9 cellular contexts compared by ENCODE assay signal in the genomic region with DNA sequence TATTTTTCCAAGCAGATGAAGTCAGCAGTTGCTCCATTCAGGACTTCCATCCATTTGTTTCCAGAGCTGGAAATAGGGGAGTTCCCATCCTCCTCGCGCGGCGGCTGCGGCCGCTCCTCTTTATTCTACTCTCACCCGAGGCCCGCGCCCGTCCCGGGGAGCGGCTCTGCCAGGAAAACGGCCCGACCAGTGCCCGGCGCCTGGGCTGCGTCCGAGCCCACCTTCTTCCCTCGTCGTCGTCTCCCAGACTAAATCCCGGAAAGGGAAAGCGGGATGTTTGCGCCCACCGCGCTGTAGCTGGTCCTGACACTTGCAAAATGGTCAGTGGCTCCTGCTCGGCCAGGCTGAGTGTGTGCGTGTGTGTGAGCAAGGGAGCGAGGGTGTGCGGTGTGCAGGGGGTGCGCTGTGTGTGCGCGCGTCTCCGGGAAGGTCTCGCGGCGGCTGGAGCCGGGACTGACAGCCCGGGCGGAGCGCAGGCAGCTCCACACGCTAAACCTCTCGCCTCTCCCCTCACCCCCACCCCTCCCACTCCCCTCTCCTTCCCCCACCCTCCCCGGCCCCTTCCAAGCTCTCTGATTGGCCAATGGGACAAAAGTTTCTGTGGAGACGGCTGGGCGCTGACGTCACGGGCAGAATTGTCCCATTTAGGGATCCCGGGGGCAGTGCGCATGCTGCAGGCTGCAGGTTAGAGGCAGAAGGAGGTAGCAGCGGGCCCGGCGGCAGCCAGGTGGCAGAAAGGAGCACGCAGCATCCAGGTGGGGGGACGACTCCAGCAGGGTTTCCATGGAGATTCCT. TPM values are rescaled to one million over a fixed set of nuclear protein-coding genes. Genes with fewer than 3 reads are reported as not detected.
DNase-seq lines count a peak whose midpoint lies in the region; ATAC-seq, FAIRE-seq and TF ChIP-seq lines count a peak whose summit lies in the region.
"Had no signal": no experiment of that assay in that cellular context is flagged by ENCODE, and none has a peak within 500 bp of the region (broad histone marks: within the 10 kb centered on the region; RNA-seq: fewer than 3 reads in every experiment).

A gene with protein sequence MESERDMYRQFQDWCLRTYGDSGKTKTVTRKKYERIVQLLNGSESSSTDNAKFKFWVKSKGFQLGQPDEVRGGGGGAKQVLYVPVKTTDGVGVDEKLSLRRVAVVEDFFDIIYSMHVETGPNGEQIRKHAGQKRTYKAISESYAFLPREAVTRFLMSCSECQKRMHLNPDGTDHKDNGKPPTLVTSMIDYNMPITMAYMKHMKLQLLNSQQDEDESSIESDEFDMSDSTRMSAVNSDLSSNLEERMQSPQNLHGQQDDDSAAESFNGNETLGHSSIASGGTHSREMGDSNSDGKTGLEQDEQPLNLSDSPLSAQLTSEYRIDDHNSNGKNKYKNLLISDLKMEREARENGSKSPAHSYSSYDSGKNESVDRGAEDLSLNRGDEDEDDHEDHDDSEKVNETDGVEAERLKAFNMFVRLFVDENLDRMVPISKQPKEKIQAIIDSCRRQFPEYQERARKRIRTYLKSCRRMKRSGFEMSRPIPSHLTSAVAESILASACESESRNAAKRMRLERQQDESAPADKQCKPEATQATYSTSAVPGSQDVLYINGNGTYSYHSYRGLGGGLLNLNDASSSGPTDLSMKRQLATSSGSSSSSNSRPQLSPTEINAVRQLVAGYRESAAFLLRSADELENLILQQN (minus strand): TSS at position 491 of the 795 bp plus-strand sequence. CDS start 1,660 bp downstream, outside the sequence.

- TF ChIP-seq CTCF in endothelial cell of umbilical vein (IDR thresholded peaks at IDR 0.05; ENCODE audit: extremely low read depth in 1 of 2, insufficient read depth in 1 of 2, low read depth in 1 of 2, low read length in 2 of 2) = peak in 1 of 2 donors; percentile 9

- BruUV-seq in endothelial cell of umbilical vein (replicated peaks; lab: Mats Ljungman, UMichigan) = no TSS peak

- peak within 1 kb of the TSS; percentile 70 for H3K4me2 ChIP-seq in endothelial cell of umbilical vein (ENCODE audit: insufficient read depth, low read length)

- no peaks in the 10 kb centered on the region for H3K79me2 ChIP-seq in endothelial cell of umbilical vein (ENCODE audit: control insufficient read depth, insufficient read depth, low read length)

- FAIRE-seq in endothelial cell of umbilical vein (lab: Jason Lieb, UNC) = no peak

- WGBS in mesodermal cell (ENCODE audit: insufficient coverage in 2 of 2), 2 experiments = 0 to 1% methylated on average over 25 to 37 of the region's 56 CpGs

- H3K9me1 ChIP-seq in endothelial cell of umbilical vein (replicated peaks; ENCODE audit: control insufficient read depth, extremely low read depth, insufficient read depth, low read length) = no peaks in the 10 kb centered on the region

- peak within 1 kb of the TSS; percentile 91 for H2AFZ ChIP-seq in endothelial cell of umbilical vein (ENCODE audit: low read depth, low read length)

- H3K36me3 ChIP-seq in endothelial cell of umbilical vein (ENCODE audit: control insufficient read depth in 2 of 2, extremely low read depth in 1 of 2, insufficient read depth in 2 of 2, low read length in 2 of 2) (no peaks in the 10 kb centered on the region), mesodermal cell (ENCODE audit: control insufficient read depth, insufficient read depth, low read length) (no peaks in the 10 kb centered on the region)

- CTCF ChIA-PET in endothelial cell of umbilical vein (lab: Charles Lee) = no interaction called here

- TF ChIP-seq POLR2A in endothelial cell of umbilical vein (IDR thresholded peaks at IDR 0.05; ENCODE audit: low read depth, low read length) = no peak

- dilution Hi-C loops in endothelial cell of umbilical vein (cut with MboI; ENCODE audit: extremely low pct_ligation_motif_present, low sequenced_read_pairs) = no loop called here

- H3K27me3 ChIP-seq in endothelial cell of umbilical vein (ENCODE audit: control insufficient read depth in 2 of 2, insufficient read depth in 2 of 2, low read length in 2 of 2) = peaks cover 49 to 72% of the 10 kb centered on the region in 2 experiments

- no peak within 1 kb of the TSS for H3K9ac ChIP-seq in endothelial cell of umbilical vein (replicated peaks; ENCODE audit: extremely low read depth, insufficient read depth, low read length)

- H3K9me3 ChIP-seq in endothelial cell of umbilical vein (replicated peaks; ENCODE audit: control insufficient read depth, insufficient read depth, low read length) (no peaks in the 10 kb centered on the region), mesodermal cell (ENCODE audit: control insufficient read depth, low read length) (no peaks in the 10 kb centered on the region)

- POLR2A ChIA-PET in endothelial cell of umbilical vein (lab: Charles Lee) = interaction anchor here (0.6 kb wide), 1 partner anchor 581 kb away, joined by 4 read pairs; no protein-coding TSS in a partner anchor

- intact Hi-C loops in endothelial cell of umbilical vein (cut with micrococcal nuclease) = no loop called here

- H3K4me3 ChIP-seq in endothelial cell of umbilical vein (replicated peaks in 1 of 3; ENCODE audit: insufficient read depth in 1 of 3, low read depth in 1 of 3, low read length in 3 of 3) (peak within 1 kb of the TSS; percentile 23 to 30 (median 28)), mesodermal cell (ENCODE audit: extremely low read depth, insufficient read depth, low read length, poor library complexity, severe bottlenecking) (peak within 1 kb of the TSS; percentile 52)

- no peaks in the 10 kb centered on the region for H4K20me1 ChIP-seq in endothelial cell of umbilical vein (replicated peaks; ENCODE audit: control insufficient read depth, extremely low read depth, insufficient read depth, low read length)

- H3K4me1 ChIP-seq in endothelial cell of umbilical vein (ENCODE audit: control insufficient read depth, extremely low read depth, insufficient read depth, low read length) = peaks cover 9% of the 10 kb centered on the region
- peaks cover 6% of the 10 kb centered on the region for H3K4me1 ChIP-seq in mesodermal cell (ENCODE audit: control insufficient read depth, insufficient read depth, low read length, poor library complexity, severe bottlenecking)

- DNase-seq in H4 (ENCODE audit: low spot score) = peak; percentile 84
- peak; percentile 92 for DNase-seq in NCI-H526 treated with DMSO at 0.1 percent for 48 hours (lab: John Stamatoyannopoulos, UW)
- DNase-seq in endothelial cell of umbilical vein (ENCODE audit: low read depth, low spot score) = peak; percentile 19
- no peak for DNase-seq in effector CD8-positive, alpha-beta T cell (lab: John Stamatoyannopoulos, UW)

- no peak for ATAC-seq in GM19324 (IDR thresholded peaks at IDR 0.05; ENCODE audit: low FRiP score, unreplicated experiment)
- ATAC-seq in HG03108 (IDR thresholded peaks at IDR 0.05; ENCODE audit: unreplicated experiment) = no peak
- no peak for ATAC-seq in HG03521 (IDR thresholded peaks at IDR 0.05; ENCODE audit: unreplicated experiment)

- H3K27ac ChIP-seq in endothelial cell of umbilical vein (ENCODE audit: insufficient read depth, low read depth, low read length) = no peak within 1 kb of the TSS
- H3K27ac ChIP-seq in mesodermal cell (ENCODE audit: low read depth, low read length, severe bottlenecking) = no peak within 1 kb of the TSS

TF ChIP-seq in endothelial cell of umbilical vein, 7 proteins besides CTCF, POLR2A, EP300 and RAD21:
- TF ChIP-seq MYC (IDR thresholded peaks at IDR 0.05; ENCODE audit: low read depth, low read length) = no peak
- TF ChIP-seq, protein P1, sequence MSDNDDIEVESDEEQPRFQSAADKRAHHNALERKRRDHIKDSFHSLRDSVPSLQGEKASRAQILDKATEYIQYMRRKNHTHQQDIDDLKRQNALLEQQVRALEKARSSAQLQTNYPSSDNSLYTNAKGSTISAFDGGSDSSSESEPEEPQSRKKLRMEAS (IDR thresholded peaks at IDR 0.05; ENCODE audit: insufficient read depth, insufficient read length) = no peak
- no peak for TF ChIP-seq EZH2 (IDR thresholded peaks at IDR 0.05; ENCODE audit: borderline replicate concordance, low read depth, low read length, severe bottlenecking)
- no peak for TF ChIP-seq JUN (IDR thresholded peaks at IDR 0.05; ENCODE audit: borderline replicate concordance, insufficient read depth, insufficient read length, low read depth)
- no peak for TF ChIP-seq POLR2AphosphoS5 (IDR thresholded peaks at IDR 0.05; ENCODE audit: insufficient read depth, low read depth, low read length)
- TF ChIP-seq FOS (IDR thresholded peaks at IDR 0.05; ENCODE audit: borderline replicate concordance, insufficient read depth, low read length) = no peak
- TF ChIP-seq GATA2 (IDR thresholded peaks at IDR 0.05; ENCODE audit: insufficient read depth, insufficient read length, low read depth, low read length) = no peak
TF ChIP-seq in endothelial cell of umbilical vein: peak in this region for 0.

RNA-seq across cellular contexts. Expression of the gene that starts here (rescaled TPM):
- 0.83 TPM in 1 of 2 replicates, not detected in the other for total RNA-seq in H4 (2014; rRNA removed; shearing (Covaris generic))
- not detected in 2 replicates for total RNA-seq in endothelial cell of umbilical vein
- not detected in 2 replicates for polyA plus RNA-seq in endothelial cell of umbilical vein
- not detected in 2 replicates for polyA plus RNA-seq in endothelial cell of umbilical vein (2011; cell fraction: cytosol; rRNA removed)
- polyA plus RNA-seq in endothelial cell of umbilical vein (2011; cell fraction: nucleus; rRNA removed) = not detected in 2 replicates
- not detected in 2 replicates for polyA plus RNA-seq in endothelial cell of umbilical vein (2012)
- polyA minus RNA-seq in endothelial cell of umbilical vein = not detected in 2 replicates
- not detected for polyA minus RNA-seq in endothelial cell of umbilical vein (2011; cell fraction: cytosol; rRNA and poly(A)+ RNA removed)
- polyA minus RNA-seq in endothelial cell of umbilical vein (2011; cell fraction: nucleus; rRNA and poly(A)+ RNA removed) = not detected in 2 replicates
- polyA plus RNA-seq in mesodermal cell (2013, experiment 1 of 2) = 1.7 TPM
- polyA plus RNA-seq in mesodermal cell (2013, experiment 2 of 2) = 0.35 TPM
- total RNA-seq: RPMI7951 had no signal

Comparison
In these comparisons a context has a peak if more than half of its experiments do, and no peak if none do; other contexts are left out.
1. Peak in DNase-seq in H4; RNA of the gene not detected or under 1 TPM.
2. Peak in DNase-seq, H3K4me3 ChIP-seq and H3K4me2 ChIP-seq in endothelial cell of umbilical vein; RNA of the gene not detected or under 1 TPM.